Comparison of ENCODE assay signal across 13 cellular contexts in genomic region chr1:183164350-183164749, GRCh38. TPM values are rescaled to one million over a fixed set of nuclear protein-coding genes. Genes with fewer than 3 reads are reported as not detected.
DNase-seq lines count a peak whose midpoint lies in the region; ATAC-seq, FAIRE-seq and TF ChIP-seq lines count a peak whose summit lies in the region.
"Had no signal": no experiment of that assay in that cellular context is flagged by ENCODE, and none has a peak within 500 bp of the region (broad histone marks: within the 10 kb centered on the region; RNA-seq: fewer than 3 reads in every experiment).

No MANE protein-coding gene starts in this region.

- no peaks in the 10 kb centered on the region for H3K9me3 Mint-ChIP-seq in activated T-cell treated with anti-CD3 and anti-CD28 coated beads, Interleukin-2, amount 50 U/mL, for 72 hours
- H3K9me3 Mint-ChIP-seq in effector memory CD8-positive, alpha-beta T cell, result no peaks in the 10 kb centered on the region
- H3K9me3 Mint-ChIP-seq: activated T-cell treated with anti-CD3 and anti-CD28 coated beads, Interleukin-2, amount 50 U/mL, for 24 hours; nephron progenitor cell had no signal

- TF ChIP-seq CTCF in PC-9 (conservative IDR thresholded peaks at IDR 0.05), result no peak
- no peak for TF ChIP-seq CTCF in endothelial cell of umbilical vein (IDR thresholded peaks at IDR 0.05; ENCODE audit: extremely low read depth in 1 of 2, insufficient read depth in 1 of 2, low read depth in 1 of 2, low read length in 2 of 2)

- CTCF ChIA-PET in PC-9 (lab: Charles Lee) (no interaction called here), endothelial cell of umbilical vein (lab: Charles Lee) (interaction anchor here (1.0 kb wide), 2 partner anchors 20 to 59 kb away, joined by 3 read pairs; no protein-coding TSS in a partner anchor)

- no peaks in the 10 kb centered on the region for H3K27me3 ChIP-seq in PC-9 (ENCODE audit: insufficient read depth, low read depth)
- H3K27me3 ChIP-seq in endothelial cell of umbilical vein (ENCODE audit: control insufficient read depth in 2 of 2, insufficient read depth in 2 of 2, low read length in 2 of 2), result no peaks in the 10 kb centered on the region

- peaks cover 62% of the 10 kb centered on the region for H3K4me1 ChIP-seq in PC-9 (replicated peaks; ENCODE audit: insufficient read depth)
- peaks cover 25% of the 10 kb centered on the region for H3K4me1 ChIP-seq in endothelial cell of umbilical vein (ENCODE audit: control insufficient read depth, extremely low read depth, insufficient read depth, low read length)

- peak overlapping the region; percentile 38; the same call in 1 of the 2 replicates for H3K4me3 ChIP-seq in PC-9
- no peak overlapping the region for H3K4me3 ChIP-seq in endothelial cell of umbilical vein (replicated peaks in 1 of 3; ENCODE audit: insufficient read depth in 1 of 3, low read depth in 1 of 3, low read length in 3 of 3)

- H3K79me2 ChIP-seq in PC-9 (ENCODE audit: low read depth) (no peaks in the 10 kb centered on the region), endothelial cell of umbilical vein (ENCODE audit: control insufficient read depth, insufficient read depth, low read length) (no peaks in the 10 kb centered on the region)

- H3K9ac ChIP-seq in endothelial cell of umbilical vein (replicated peaks; ENCODE audit: extremely low read depth, insufficient read depth, low read length), result peak overlapping the region; percentile 58

- H3K9me2 ChIP-seq in PC-9 (ENCODE audit: insufficient read depth), result no peaks in the 10 kb centered on the region

- no peaks in the 10 kb centered on the region for H3K9me1 ChIP-seq in endothelial cell of umbilical vein (replicated peaks; ENCODE audit: control insufficient read depth, extremely low read depth, insufficient read depth, low read length)

- dilution Hi-C loops in endothelial cell of umbilical vein (cut with MboI; ENCODE audit: extremely low pct_ligation_motif_present, low sequenced_read_pairs), result no loop called here

- no peaks in the 10 kb centered on the region for H3K36me3 Mint-ChIP-seq in activated T-cell treated with anti-CD3 and anti-CD28 coated beads, Interleukin-2, amount 50 U/mL, for 72 hours (ENCODE audit: insufficient read depth in 2 of 2)
- peaks cover 3% of the 10 kb centered on the region for H3K36me3 Mint-ChIP-seq in effector memory CD8-positive, alpha-beta T cell (ENCODE audit: insufficient read depth)
- H3K36me3 Mint-ChIP-seq: CD4-positive, alpha-beta memory T cell had no signal

- FAIRE-seq in endothelial cell of umbilical vein (lab: Jason Lieb, UNC), result peak; percentile 88

- no peaks in the 10 kb centered on the region for H3K27me3 Mint-ChIP-seq in activated T-cell treated with anti-CD3 and anti-CD28 coated beads, Interleukin-2, amount 50 U/mL, for 72 hours (ENCODE audit: low read depth)
- H3K27me3 Mint-ChIP-seq in effector memory CD8-positive, alpha-beta T cell, result peaks cover 0 to 7% of the 10 kb centered on the region in 2 donors

- POLR2A ChIA-PET in PC-9 (lab: Charles Lee; ENCODE audit: unreplicated experiment) (interaction anchor here (0.7 kb wide), 1 partner anchor 159 kb away, joined by 4 read pairs; no protein-coding TSS in a partner anchor), endothelial cell of umbilical vein (lab: Charles Lee) (interaction anchor here (0.6 kb wide), 1 partner anchor 79 kb away, joined by 4 read pairs; no protein-coding TSS in a partner anchor)

- intact Hi-C loops in PC-9 (cut with micrococcal nuclease; ENCODE audit: unreplicated experiment) (loop anchor here (1.0 to 5.0 kb wide), 4 partner anchors 16 to 982 kb away; no protein-coding TSS in a partner anchor), endothelial cell of umbilical vein (cut with micrococcal nuclease) (loop anchor here (1.0 kb wide), 2 partner anchors 16 to 25 kb away; no protein-coding TSS in a partner anchor)

- peaks cover 46% of the 10 kb centered on the region for H3F3A ChIP-seq in PC-9 (ENCODE audit: insufficient read depth, low read depth)

- H3K36me3 ChIP-seq in PC-9 (ENCODE audit: low read depth), result no peaks in the 10 kb centered on the region
- H3K36me3 ChIP-seq in endothelial cell of umbilical vein (ENCODE audit: control insufficient read depth in 2 of 2, extremely low read depth in 1 of 2, insufficient read depth in 2 of 2, low read length in 2 of 2), result no peaks in the 10 kb centered on the region

- peak overlapping the region; percentile 64 for H3K4me2 ChIP-seq in PC-9
- peak overlapping the region; percentile 60 for H3K4me2 ChIP-seq in endothelial cell of umbilical vein (ENCODE audit: insufficient read depth, low read length)

- no peak overlapping the region for H3K4me3 Mint-ChIP-seq in activated T-cell treated with anti-CD3 and anti-CD28 coated beads, Interleukin-2, amount 50 U/mL, for 72 hours
- H3K4me3 Mint-ChIP-seq in effector memory CD8-positive, alpha-beta T cell, result no peak overlapping the region
- H3K4me3 Mint-ChIP-seq: activated T-cell treated with anti-CD3 and anti-CD28 coated beads, Interleukin-2, amount 50 U/mL, for 24 hours; CD4-positive, alpha-beta memory T cell had no signal

- peak; percentile 96 for DNase-seq in ELR (ENCODE audit: low read depth)
- peak; percentile 89 to 90 for DNase-seq in PC-9
- peak; percentile 44 for DNase-seq in endothelial cell of umbilical vein (ENCODE audit: low read depth, low spot score)
- DNase-seq in myocyte (ENCODE audit: low read depth), result peak; percentile 34
- no peak for DNase-seq in activated T-cell treated with anti-CD3 and anti-CD28 coated beads, Interleukin-2, amount 50 U/mL, for 72 hours
- DNase-seq in effector memory CD8-positive, alpha-beta T cell, result no peak
- DNase-seq: activated T-cell treated with anti-CD3 and anti-CD28 coated beads, Interleukin-2, amount 50 U/mL, for 24 hours; CD4-positive, alpha-beta memory T cell; cerebellar nuclear complex; stimulated activated CD4-positive, alpha-beta T cell treated with anti-CD3 and anti-CD28 coated beads, Interleukin-2, amount 100 ng/mL, for 48 hours had no signal

- no TSS peak for BruUV-seq in PC-9 (replicated peaks; lab: Mats Ljungman, UMichigan)
- BruUV-seq in endothelial cell of umbilical vein (replicated peaks; lab: Mats Ljungman, UMichigan), result no TSS peak

- no peaks in the 10 kb centered on the region for H3K4me1 Mint-ChIP-seq in activated T-cell treated with anti-CD3 and anti-CD28 coated beads, Interleukin-2, amount 50 U/mL, for 72 hours (ENCODE audit: low read depth)
- H3K4me1 Mint-ChIP-seq in effector memory CD8-positive, alpha-beta T cell (ENCODE audit: low read depth in 2 of 2), result no peaks in the 10 kb centered on the region
- H3K4me1 Mint-ChIP-seq: CD4-positive, alpha-beta memory T cell had no signal

- peak overlapping the region; percentile 31; the same call in 1 of the 2 replicates for H2AFZ ChIP-seq in PC-9
- peak overlapping the region; percentile 39 for H2AFZ ChIP-seq in endothelial cell of umbilical vein (ENCODE audit: low read depth, low read length)

- H4K20me1 ChIP-seq in PC-9 (ENCODE audit: insufficient read depth), result no peaks in the 10 kb centered on the region
- no peaks in the 10 kb centered on the region for H4K20me1 ChIP-seq in endothelial cell of umbilical vein (replicated peaks; ENCODE audit: control insufficient read depth, extremely low read depth, insufficient read depth, low read length)

- no peak for TF ChIP-seq POLR2A in endothelial cell of umbilical vein (IDR thresholded peaks at IDR 0.05; ENCODE audit: low read depth, low read length)

- ATAC-seq in GM18520 (IDR thresholded peaks at IDR 0.05; ENCODE audit: unreplicated experiment) (no peak), HG03175 (IDR thresholded peaks at IDR 0.05; ENCODE audit: unreplicated experiment) (no peak)
- no peak for ATAC-seq in activated T-cell treated with anti-CD3 and anti-CD28 coated beads, Interleukin-2, amount 50 U/mL, for 72 hours (replicated peaks in 1 of 2)
- ATAC-seq in effector memory CD8-positive, alpha-beta T cell (replicated peaks), result no peak

- H3K27ac Mint-ChIP-seq in activated T-cell treated with anti-CD3 and anti-CD28 coated beads, Interleukin-2, amount 50 U/mL, for 72 hours, result no peak overlapping the region
- no peak overlapping the region for H3K27ac Mint-ChIP-seq in effector memory CD8-positive, alpha-beta T cell
- H3K27ac Mint-ChIP-seq: activated T-cell treated with anti-CD3 and anti-CD28 coated beads, Interleukin-2, amount 50 U/mL, for 24 hours; CD4-positive, alpha-beta memory T cell had no signal

- H3K9me3 ChIP-seq in PC-9 (ENCODE audit: insufficient read depth, low read depth), result peaks cover 8% of the 10 kb centered on the region; the same call in 1 of the 2 replicates
- no peaks in the 10 kb centered on the region for H3K9me3 ChIP-seq in endothelial cell of umbilical vein (replicated peaks; ENCODE audit: control insufficient read depth, insufficient read depth, low read length)

- H3K27ac ChIP-seq in PC-9 (peak overlapping the region; percentile 91), endothelial cell of umbilical vein (ENCODE audit: insufficient read depth, low read depth, low read length) (peak overlapping the region; percentile 64)

TF ChIP-seq in endothelial cell of umbilical vein, 7 proteins besides CTCF, POLR2A, EP300 and RAD21 (continues in another document):
- TF ChIP-seq GATA2 (IDR thresholded peaks at IDR 0.05; ENCODE audit: insufficient read depth, insufficient read length, low read depth, low read length) (no peak), FOS (IDR thresholded peaks at IDR 0.05; ENCODE audit: borderline replicate concordance, insufficient read depth, low read length) (peak; percentile 43), POLR2AphosphoS5 (IDR thresholded peaks at IDR 0.05; ENCODE audit: insufficient read depth, low read depth, low read length) (peak; percentile 41), MAX (IDR thresholded peaks at IDR 0.05; ENCODE audit: insufficient read depth, insufficient read length) (no peak), MYC (IDR thresholded peaks at IDR 0.05; ENCODE audit: low read depth, low read length) (no peak), EZH2 (IDR thresholded peaks at IDR 0.05; ENCODE audit: borderline replicate concordance, low read depth, low read length, severe bottlenecking) (no peak)

RNA-seq across cellular contexts. Expression of gene LAMC2, which starts 21.7 kb away (rescaled TPM):
- total RNA-seq in PC-9 (2021) (105 and 109 TPM in 2 replicates), endothelial cell of umbilical vein (0.82 and 4.0 TPM in 2 replicates), myocyte (1.7 and 2.3 TPM in 2 replicates)
- polyA plus RNA-seq in endothelial cell of umbilical vein, result 0.14 and 0.23 TPM in 2 replicates
- polyA plus RNA-seq in endothelial cell of umbilical vein (2011; cell fraction: cytosol; rRNA removed), result 0.22 and 0.23 TPM in 2 replicates
- polyA plus RNA-seq in endothelial cell of umbilical vein (2011; cell fraction: nucleus; rRNA removed), result 0.94 and 1.4 TPM in 2 replicates
- 29.2 and 52.7 TPM in 2 replicates for polyA plus RNA-seq in endothelial cell of umbilical vein (2012)
- polyA minus RNA-seq in endothelial cell of umbilical vein, result 0.42 and 0.90 TPM in 2 replicates
- polyA minus RNA-seq in endothelial cell of umbilical vein (2011; cell fraction: cytosol; rRNA and poly(A)+ RNA removed), result not detected
- polyA minus RNA-seq in endothelial cell of umbilical vein (2011; cell fraction: nucleus; rRNA and poly(A)+ RNA removed), result 0.96 and 1.8 TPM in 2 replicates
- 1.3 TPM for polyA plus RNA-seq in myocyte (2012)
- 1 to 10 TPM in 1 of 2 donors, not detected in 1; 1.2 TPM for total RNA-seq in activated T-cell treated with anti-CD3 and anti-CD28 coated beads, Interleukin-2, amount 50 U/mL, for 72 hours
- total RNA-seq: CD4-positive, alpha-beta memory T cell had no signal
- polyA plus RNA-seq: CD4-positive, alpha-beta memory T cell had no signal

Comparison
In these comparisons a context has a peak if more than half of its experiments do, and no peak if none do; other contexts are left out.
1. DNase-seq: peak in ELR (single experiment), PC-9 (2 of 2), endothelial cell of umbilical vein (single experiment) and myocyte (single experiment); none in activated T-cell treated with anti-CD3 and anti-CD28 coated beads, Interleukin-2, amount 50 U/mL, for 72 hours (0 of 2) and effector memory CD8-positive, alpha-beta T cell (0 of 3).
2. RNA of gene LAMC2, which starts 21.7 kb away (total RNA-seq): 105 to 109 TPM in PC-9; 1.7 to 2.3 TPM in myocyte, 1.2 TPM in activated T-cell treated with anti-CD3 and anti-CD28 coated beads, Interleukin-2, amount 50 U/mL, for 72 hours and 0.82 to 4.0 TPM in endothelial cell of umbilical vein; every median in the first group is over 10 times any median in the second.